In genomic region chr4:115219315-115219840, GRCh38 we compare ENCODE assay signal across 23 cellular contexts.
DNase-seq lines count a peak whose midpoint lies in the region; TF ChIP-seq lines count a peak whose summit lies in the region.
"Had no signal": no experiment of that assay in that cellular context is flagged by ENCODE, and none has a peak within 500 bp of the region (broad histone marks: within the 10 kb centered on the region; RNA-seq: fewer than 3 reads in every experiment).

No MANE protein-coding gene starts in this region.

- no peak overlapping the region for H3K18ac ChIP-seq in neuronal stem cell (ENCODE audit: low read length)

- no peak overlapping the region for H2AK5ac ChIP-seq in neuronal stem cell (ENCODE audit: low read depth, low read length)

- H3K4me3 ChIP-seq in neuronal stem cell (ENCODE audit: low read length in 2 of 2) = no peak overlapping the region
- no peak overlapping the region for H3K4me3 ChIP-seq in adrenal gland
- H3K4me3 ChIP-seq: BLaER1, lung, tibial nerve had no signal

- H3K9ac ChIP-seq in neuronal stem cell (ENCODE audit: low read depth, low read length, poor library complexity) = no peak overlapping the region
- H3K9ac ChIP-seq: BLaER1, KMS-11 had no signal

- H2BK12ac ChIP-seq in neuronal stem cell (ENCODE audit: low read length) = no peak overlapping the region

- CTCF ChIA-PET in HEK293T (lab: Yijun Ruan, JAX) = no interaction called here

- no peak overlapping the region for H4K8ac ChIP-seq in neuronal stem cell (ENCODE audit: low read depth, low read length)

- no peak overlapping the region for H3K27ac ChIP-seq in neuronal stem cell (replicated peaks; ENCODE audit: low read length)
- H3K27ac ChIP-seq in adrenal gland = no peak overlapping the region
- H3K27ac ChIP-seq: BLaER1, KMS-11, tibial nerve had no signal

- H4K91ac ChIP-seq in neuronal stem cell (ENCODE audit: low read depth, low read length, poor library complexity) = no peak overlapping the region

- H3K27me3 ChIP-seq in neuronal stem cell (ENCODE audit: control insufficient read depth in 3 of 3, insufficient read depth in 3 of 3, low read depth in 1 of 3, low read length in 3 of 3) = no peaks in the 10 kb centered on the region
- no peaks in the 10 kb centered on the region for H3K27me3 ChIP-seq in adrenal gland
- H3K27me3 ChIP-seq: BLaER1, tibial nerve had no signal

- H3K79me1 ChIP-seq in neuronal stem cell (ENCODE audit: low read depth, low read length) = no peaks in the 10 kb centered on the region

- H3K9me3 ChIP-seq in neuronal stem cell (replicated peaks in 1 of 2; ENCODE audit: control insufficient read depth in 2 of 2, insufficient read depth in 1 of 2, low read depth in 1 of 2, low read length in 2 of 2) (peaks cover 0 to 1% of the 10 kb centered on the region in 2 donors), adrenal gland (replicated peaks in 1 of 3) (no peaks in the 10 kb centered on the region)
- H3K9me3 ChIP-seq: BLaER1 had no signal

- H2BK5ac ChIP-seq in neuronal stem cell (ENCODE audit: low read length) = no peak overlapping the region

- no peak for TF ChIP-seq POLR2A in adrenal gland (IDR thresholded peaks at IDR 0.05)

- no peak overlapping the region for H2AFZ ChIP-seq in neuronal stem cell (ENCODE audit: low read length)

- no peak overlapping the region for H3K14ac ChIP-seq in neuronal stem cell (ENCODE audit: low read length)

- H3K23ac ChIP-seq in neuronal stem cell (ENCODE audit: low read depth, low read length, poor library complexity) = no peak overlapping the region

- no peak overlapping the region for H3K4ac ChIP-seq in neuronal stem cell (ENCODE audit: low read length)

- H3K36me3 ChIP-seq in neuronal stem cell (replicated peaks in 1 of 2; ENCODE audit: control insufficient read depth in 2 of 2, insufficient read depth in 2 of 2, low read length in 2 of 2) (no peaks in the 10 kb centered on the region), adrenal gland (replicated peaks in 1 of 2) (no peaks in the 10 kb centered on the region)
- H3K36me3 ChIP-seq: BLaER1, tibial nerve had no signal

- H3K4me1 ChIP-seq in neuronal stem cell (ENCODE audit: control insufficient read depth in 2 of 2, insufficient read depth in 1 of 2, low read depth in 1 of 2, low read length in 2 of 2) (peaks cover 1 to 4% of the 10 kb centered on the region in 2 donors), adrenal gland (replicated peaks in 1 of 2) (no peaks in the 10 kb centered on the region)
- H3K4me1 ChIP-seq: BLaER1, tibial nerve had no signal

- no peak for DNase-seq in HEK293T (ENCODE audit: extremely low spot score)
- peak; percentile 35 for DNase-seq in NCI-H146 (lab: John Stamatoyannopoulos, UW)
- DNase-seq in OCI-M1 (lab: John Stamatoyannopoulos, UW) = peak; percentile 2
- peak; percentile 45 for DNase-seq in iPS-NIHi11 (ENCODE audit: low spot score)
- no peak for DNase-seq in GM19238 (ENCODE audit: insufficient read length, low spot score)
- no peak for DNase-seq in neuronal stem cell (ENCODE audit: low spot score)
- DNase-seq in adrenal gland = no peak
- DNase-seq: activated CD4-positive, alpha-beta T cell treated with anti-CD3 and anti-CD28 coated beads, Interleukin-2, amount 50 U/mL, for 48 hours; activated naive CD4-positive, alpha-beta T cell treated with Interleukin-2 at 50 U/mL for 16 hours; DMS79 treated with DMSO at 0.1 percent for 48 hours; GF-D8; glutamatergic neuron; HCEC 1CT; naive thymus-derived CD8-positive, alpha-beta T cell; NCI-H1694; NCI-H82; occipital lobe; RPMI8226; stimulated activated CD4-positive, alpha-beta T cell treated with anti-CD3 and anti-CD28 coated beads, Interleukin-4, amount 100 ng/mL, for 24 hours had no signal

- POLR2A ChIA-PET in HEK293T (lab: Yijun Ruan, JAX) = no interaction called here

- no CpG with 5 or more reads among the region's 2 CpGs for WGBS in neuronal stem cell (ENCODE audit: extremely low coverage in 2 of 2, insufficient read length in 2 of 2, insufficient replicate concordance in 1 of 2), 2 donors
- WGBS in adrenal gland, 4 donors = 25 to 38% (median 33%) methylated on average over 2 of the region's 2 CpGs

- H2BK15ac ChIP-seq in neuronal stem cell (ENCODE audit: low read length) = no peak overlapping the region

- no peak for TF ChIP-seq CTCF in adrenal gland (IDR thresholded peaks at IDR 0.05)

- no peak overlapping the region for H3K4me2 ChIP-seq in neuronal stem cell (ENCODE audit: insufficient read depth, low read length, poor library complexity, severe bottlenecking)
- H3K4me2 ChIP-seq: BLaER1, KMS-11 had no signal

- intact Hi-C loops in adrenal gland (cut with DNase I) = no loop called here

- no peak overlapping the region for H2BK120ac ChIP-seq in neuronal stem cell (ENCODE audit: low read depth, low read length)

TF ChIP-seq in HEK293T, 16 proteins besides CTCF, POLR2A, EP300 and RAD21:
- TF ChIP-seq, protein P1, sequence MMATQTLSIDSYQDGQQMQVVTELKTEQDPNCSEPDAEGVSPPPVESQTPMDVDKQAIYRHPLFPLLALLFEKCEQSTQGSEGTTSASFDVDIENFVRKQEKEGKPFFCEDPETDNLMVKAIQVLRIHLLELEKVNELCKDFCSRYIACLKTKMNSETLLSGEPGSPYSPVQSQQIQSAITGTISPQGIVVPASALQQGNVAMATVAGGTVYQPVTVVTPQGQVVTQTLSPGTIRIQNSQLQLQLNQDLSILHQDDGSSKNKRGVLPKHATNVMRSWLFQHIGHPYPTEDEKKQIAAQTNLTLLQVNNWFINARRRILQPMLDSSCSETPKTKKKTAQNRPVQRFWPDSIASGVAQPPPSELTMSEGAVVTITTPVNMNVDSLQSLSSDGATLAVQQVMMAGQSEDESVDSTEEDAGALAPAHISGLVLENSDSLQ (IDR thresholded peaks at IDR 0.05) = 0 out of 2 replicates have a peak, but pooled peaks have one; percentile 23
- no peak for TF ChIP-seq ELF4 (IDR thresholded peaks at IDR 0.05)

Comparison
In these comparisons a context has a peak if more than half of its experiments do, and no peak if none do; other contexts are left out.
1. DNase-seq: peak in NCI-H146 (single experiment), OCI-M1 (single experiment) and iPS-NIHi11 (single experiment); none in HEK293T (single experiment), GM19238 (single experiment), neuronal stem cell (single experiment) and adrenal gland (0 of 7).